Comparison of ENCODE assay signal across 7 cellular contexts in the genomic region with DNA sequence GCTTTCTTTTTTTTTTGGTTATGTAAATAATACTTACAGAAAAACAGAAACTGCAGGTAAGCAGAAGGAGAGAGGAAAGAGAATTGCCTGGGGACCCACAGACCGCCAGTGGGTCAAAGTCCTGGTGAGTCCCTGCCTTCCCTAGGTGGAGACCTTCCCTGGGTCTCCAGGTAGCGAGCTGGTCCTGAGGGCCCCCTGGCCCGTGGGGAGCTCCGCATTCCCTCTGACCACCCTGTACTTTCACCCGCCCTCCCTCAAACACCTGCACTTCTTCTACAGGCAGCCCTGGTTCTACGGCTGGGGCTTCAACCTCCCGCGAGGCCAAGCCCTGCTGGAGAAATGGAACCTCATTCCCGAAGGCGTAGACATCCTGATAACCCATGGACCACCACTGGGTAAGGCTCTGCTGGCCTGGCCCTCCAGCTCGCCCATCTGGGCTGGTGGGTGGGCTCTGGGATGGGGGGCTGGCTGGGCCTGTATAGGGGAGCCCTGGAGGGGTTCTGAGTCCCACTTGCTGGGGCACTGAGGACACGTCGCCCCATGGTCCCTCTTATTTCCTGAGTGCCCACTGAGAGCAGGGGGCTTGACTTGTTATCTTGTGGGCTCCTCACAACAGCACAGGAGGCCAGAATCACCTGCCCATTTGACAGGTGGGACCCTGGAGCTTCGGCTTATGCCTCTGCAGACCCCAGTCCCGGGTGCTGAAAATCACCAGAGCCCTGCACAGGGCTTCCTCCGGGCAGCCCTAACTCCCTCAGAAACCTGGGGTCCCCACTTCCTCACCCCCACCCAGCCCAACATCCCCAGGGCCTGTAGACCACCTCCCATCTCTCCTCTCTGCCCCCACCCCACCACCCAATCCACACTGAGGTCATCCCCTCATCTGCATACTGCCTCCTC.
"Had no signal": no experiment of that assay in that cellular context is flagged by ENCODE, and none has a peak within 500 bp of the region (broad histone marks: within the 10 kb centered on the region; RNA-seq: fewer than 3 reads in every experiment).

No MANE protein-coding gene starts in this region.

- DNase-seq: GM23248, GOT3, H7, HFFc6 had no signal

- H3K27ac ChIP-seq: GM23248, HL-60 had no signal

- H3K9me3 ChIP-seq: HAP-1 had no signal

- H3K36me3 ChIP-seq: HAP-1 had no signal

- H3K4me1 ChIP-seq: HAP-1 had no signal

- H3K9ac ChIP-seq: GM23248 had no signal

- H3K27me3 Mint-ChIP-seq: IgD-negative memory B cell had no signal

- H3K4me3 ChIP-seq: GM23248, HAP-1 had no signal

- H2AFZ ChIP-seq: GM23248 had no signal

- H3K27ac Mint-ChIP-seq: HFFc6, IgD-negative memory B cell had no signal

- H3K36me3 Mint-ChIP-seq: IgD-negative memory B cell had no signal

- H3K4me3 Mint-ChIP-seq: HFFc6, IgD-negative memory B cell had no signal

- H3K4me1 Mint-ChIP-seq: IgD-negative memory B cell had no signal
